In genomic region chr3:12265558-12265957, GRCh38 we compare ENCODE assay signal across 19 cellular contexts. TPM values are rescaled to one million over a fixed set of nuclear protein-coding genes. Genes with fewer than 3 reads are reported as not detected.
DNase-seq lines count a peak whose midpoint lies in the region; ATAC-seq and TF ChIP-seq lines count a peak whose summit lies in the region.
"Had no signal": no experiment of that assay in that cellular context is flagged by ENCODE, and none has a peak within 500 bp of the region (broad histone marks: within the 10 kb centered on the region; RNA-seq: fewer than 3 reads in every experiment).

No MANE protein-coding gene starts in this region.

- no TSS peak for BruUV-seq in PC-9 (replicated peaks; lab: Mats Ljungman, UMichigan)
- BruUV-seq in A673 (replicated peaks; lab: Mats Ljungman, UMichigan), result no TSS peak

- peak overlapping the region; percentile 89 for H3K27ac ChIP-seq in subcutaneous abdominal adipose tissue (ENCODE audit: low read depth, low read length)
- H3K27ac ChIP-seq in PC-9, result no peak overlapping the region
- H3K27ac ChIP-seq in A673 (ENCODE audit: low read depth, low read length, poor library complexity, severe bottlenecking), result no peak overlapping the region
- H3K27ac ChIP-seq: BLaER1 had no signal

- H3K27me3 ChIP-seq in subcutaneous abdominal adipose tissue (ENCODE audit: control insufficient read depth in 5 of 5, insufficient read depth in 4 of 5, low read length in 5 of 5), result no peaks in the 10 kb centered on the region
- no peaks in the 10 kb centered on the region for H3K27me3 ChIP-seq in PC-9 (ENCODE audit: insufficient read depth, low read depth)
- peaks cover 20% of the 10 kb centered on the region for H3K27me3 ChIP-seq in A673 (replicated peaks; ENCODE audit: insufficient read depth, low read depth, low read length, poor library complexity)
- H3K27me3 ChIP-seq: BLaER1 had no signal

- no peak overlapping the region for H3K4me2 ChIP-seq in PC-9
- H3K4me2 ChIP-seq: BLaER1, GM23338 had no signal

- TF ChIP-seq CTCF in choroid plexus epithelial cell (conservative IDR thresholded peaks at IDR 0.05; ENCODE audit: low read depth, low read length) (no peak), PC-9 (conservative IDR thresholded peaks at IDR 0.05) (no peak), A673 (conservative IDR thresholded peaks at IDR 0.05; ENCODE audit: low read depth, low read length) (no peak)

- peak overlapping the region in 1 of 5 donors; percentile 11 for H3K9ac ChIP-seq in subcutaneous abdominal adipose tissue (ENCODE audit: low read length in 5 of 5)
- H3K9ac ChIP-seq: BLaER1 had no signal

- no peaks in the 10 kb centered on the region for H3K79me2 ChIP-seq in PC-9 (ENCODE audit: low read depth)

- H3F3A ChIP-seq in PC-9 (ENCODE audit: insufficient read depth, low read depth), result peaks cover 6% of the 10 kb centered on the region; the same call in 1 of the 2 replicates

- no peak for ATAC-seq in GM19397 (IDR thresholded peaks at IDR 0.05; ENCODE audit: unreplicated experiment)
- ATAC-seq: GM23338 had no signal

- H2AFZ ChIP-seq in PC-9, result no peak overlapping the region
- H2AFZ ChIP-seq: GM23338 had no signal

- intact Hi-C loops in PC-9 (cut with micrococcal nuclease; ENCODE audit: unreplicated experiment), result no loop called here
- intact Hi-C loops in A673 (cut with micrococcal nuclease; ENCODE audit: unreplicated experiment), result no loop called here

- H3K4me1 ChIP-seq in subcutaneous abdominal adipose tissue (ENCODE audit: control insufficient read depth in 5 of 5, insufficient read depth in 5 of 5, low read length in 5 of 5) (peaks cover 1 to 39% (median 29%) of the 10 kb centered on the region in 5 donors), PC-9 (replicated peaks; ENCODE audit: insufficient read depth) (peaks cover 15% of the 10 kb centered on the region), A673 (ENCODE audit: insufficient read depth, low read length, poor library complexity, severe bottlenecking) (no peaks in the 10 kb centered on the region)
- H3K4me1 ChIP-seq: BLaER1 had no signal

- no peaks in the 10 kb centered on the region for H3K36me3 ChIP-seq in subcutaneous abdominal adipose tissue (ENCODE audit: control insufficient read depth in 5 of 5, insufficient read depth in 5 of 5, low read length in 5 of 5)
- no peaks in the 10 kb centered on the region for H3K36me3 ChIP-seq in PC-9 (ENCODE audit: low read depth)
- no peaks in the 10 kb centered on the region for H3K36me3 ChIP-seq in A673 (ENCODE audit: insufficient read depth, low read length, poor library complexity, severe bottlenecking)
- H3K36me3 ChIP-seq: BLaER1 had no signal

- CTCF ChIA-PET in PC-9 (lab: Charles Lee) (no interaction called here), A673 (lab: Charles Lee) (no interaction called here)

- H4K20me1 ChIP-seq in PC-9 (ENCODE audit: insufficient read depth), result no peaks in the 10 kb centered on the region
- H4K20me1 ChIP-seq: BLaER1 had no signal

- POLR2A ChIA-PET in PC-9 (lab: Charles Lee; ENCODE audit: unreplicated experiment), result no interaction called here
- POLR2A ChIA-PET in A673 (lab: Charles Lee; ENCODE audit: low non-redundant PET), result no interaction called here

- DNase-seq in SKM-1 treated with dmso at 0.1 percent for 144 hours (lab: John Stamatoyannopoulos, UW; ENCODE audit: unreplicated experiment), result peak; percentile 51
- DNase-seq in SKM-1 (lab: John Stamatoyannopoulos, UW; ENCODE audit: unreplicated experiment), result no peak
- DNase-seq in NOMO-1 (lab: John Stamatoyannopoulos, UW; ENCODE audit: unreplicated experiment in 2 of 2), result peak; percentile 52 to 53
- peak; percentile 48 for DNase-seq in choroid plexus epithelial cell (ENCODE audit: low read depth)
- no peak for DNase-seq in PC-9
- no peak for DNase-seq in A673 (ENCODE audit: low spot score)
- DNase-seq: CD8-positive, alpha-beta memory T cell; HCEC 1CT; NCI-H1417; NCI-H187; NCI-H2107; NCI-H2227 treated with DMSO at 0.1 percent for 48 hours; NCI-H524 treated with DMSO at 0.1 percent for 48 hours; OCI-M1; SHP77 had no signal

- H3K4me3 ChIP-seq in choroid plexus epithelial cell (ENCODE audit: low read depth, low read length), result no peak overlapping the region
- H3K4me3 ChIP-seq in subcutaneous abdominal adipose tissue (ENCODE audit: low read depth in 1 of 5, low read length in 5 of 5), result no peak overlapping the region
- H3K4me3 ChIP-seq in PC-9, result no peak overlapping the region
- no peak overlapping the region for H3K4me3 ChIP-seq in A673 (ENCODE audit: low read depth, low read length, poor library complexity, severe bottlenecking)
- H3K4me3 ChIP-seq: BLaER1, GM23338 had no signal

- H3K9me3 ChIP-seq in subcutaneous abdominal adipose tissue (ENCODE audit: control insufficient read depth in 5 of 5, low read length in 5 of 5), result no peaks in the 10 kb centered on the region
- no peaks in the 10 kb centered on the region; the same call in 1 of the 2 replicates for H3K9me3 ChIP-seq in PC-9 (ENCODE audit: insufficient read depth, low read depth)
- no peaks in the 10 kb centered on the region for H3K9me3 ChIP-seq in A673 (ENCODE audit: low read depth, low read length, poor library complexity, severe bottlenecking)
- H3K9me3 ChIP-seq: BLaER1 had no signal

- no peaks in the 10 kb centered on the region for H3K9me2 ChIP-seq in PC-9 (ENCODE audit: insufficient read depth)

RNA-seq across cellular contexts. Expression of gene PPARG, which starts 23.3 kb away (rescaled TPM):
- 60.2 and 61.5 TPM in 2 replicates for total RNA-seq in PC-9 (2021)
- 0.61 and 0.62 TPM in 2 replicates for total RNA-seq in A673 (2021)

Comparison
In these comparisons a context has a peak if more than half of its experiments do, and no peak if none do; other contexts are left out.
1. DNase-seq: peak in SKM-1 treated with dmso at 0.1 percent for 144 hours (single experiment), NOMO-1 (2 of 2) and choroid plexus epithelial cell (single experiment); none in SKM-1 (single experiment), PC-9 (0 of 2) and A673 (single experiment).
2. RNA of gene PPARG, which starts 23.3 kb away (total RNA-seq): 60.2 to 61.5 TPM in PC-9; 0.61 to 0.62 TPM in A673; every median in the first group is over 10 times any median in the second.